In the genomic region with DNA sequence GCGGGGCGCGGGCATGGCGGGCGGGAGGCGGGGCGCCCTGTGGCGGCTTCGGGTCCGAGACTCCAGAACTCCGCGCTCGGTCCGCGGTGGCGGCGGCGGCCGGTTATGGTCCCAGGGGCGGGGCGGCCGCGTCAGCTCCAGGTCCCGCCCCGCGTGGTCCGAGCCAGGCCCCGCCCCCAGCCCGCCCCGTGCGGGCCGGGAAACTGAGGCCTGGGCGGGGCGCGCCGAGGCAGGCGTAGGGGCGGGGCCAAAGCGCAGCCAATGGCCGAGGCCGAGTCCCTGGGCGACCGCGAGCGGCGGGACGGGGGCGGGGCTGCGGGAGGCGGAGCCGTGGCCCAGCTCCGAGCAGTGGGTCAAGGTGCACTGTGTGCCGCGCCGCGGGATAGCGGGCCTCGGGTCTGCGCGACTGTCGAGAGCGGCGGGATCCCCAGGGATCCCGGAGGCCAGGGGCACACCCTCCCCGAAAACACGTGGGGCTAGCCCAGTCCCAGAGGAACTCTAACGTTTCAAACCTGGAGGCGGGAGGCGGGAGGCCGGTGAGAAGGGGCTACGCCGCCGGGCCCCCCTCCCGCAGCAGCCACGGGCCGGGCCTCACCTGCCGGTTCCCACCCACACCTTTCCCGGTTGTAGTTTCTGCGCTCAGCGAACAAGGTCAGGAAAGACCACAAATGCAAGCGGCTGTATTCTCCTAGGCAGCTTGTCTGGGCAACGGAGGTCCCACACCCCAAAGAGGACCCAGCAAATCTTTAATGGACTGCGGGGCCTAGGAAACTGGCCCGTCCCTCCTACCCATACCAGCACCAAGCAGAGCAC, we compare ENCODE assay signal across 8 cellular contexts. TPM values are rescaled to one million over a fixed set of nuclear protein-coding genes. Genes with fewer than 3 reads are reported as not detected.
DNase-seq lines count a peak whose midpoint lies in the region; ATAC-seq and TF ChIP-seq lines count a peak whose summit lies in the region.

A gene (minus strand): TSS at position 78 of the 813 bp plus-strand sequence. CDS start 63 bp downstream, at position 15.

- POLR2A ChIA-PET in activated CD4-positive, alpha-beta T cell treated with anti-CD3 and anti-CD28 coated beads for 36 hours (lab: Charles Lee): interaction anchor here (0.5 to 1.0 kb wide), 6 partner anchors 34 to 952 kb away, joined by 3 to 6 read pairs (median 3); a partner anchor contains a TSS

- ATAC-seq in GM18907 (IDR thresholded peaks at IDR 0.05; ENCODE audit: unreplicated experiment): peak; percentile 60
- peak; percentile 52 for ATAC-seq in HG03139 (IDR thresholded peaks at IDR 0.05; ENCODE audit: unreplicated experiment)
- ATAC-seq in activated CD4-positive, alpha-beta T cell treated with anti-CD3 and anti-CD28 coated beads for 36 hours: peak; percentile 82

- H3K27ac Mint-ChIP-seq in activated CD4-positive, alpha-beta T cell treated with anti-CD3 and anti-CD28 coated beads for 36 hours: peak within 1 kb of the TSS; percentile 19

- TF ChIP-seq CTCF in choroid plexus epithelial cell (conservative IDR thresholded peaks at IDR 0.05; ENCODE audit: low read depth, low read length): no peak

- H3K9me3 Mint-ChIP-seq in activated CD4-positive, alpha-beta T cell treated with anti-CD3 and anti-CD28 coated beads for 36 hours (ENCODE audit: low read depth): no peaks in the 10 kb centered on the region

- CTCF ChIA-PET in activated CD4-positive, alpha-beta T cell treated with anti-CD3 and anti-CD28 coated beads for 36 hours (lab: Charles Lee): interaction anchor here (0.8 to 3.2 kb wide), 8 partner anchors 34 to 453 kb away, joined by 3 to 18 read pairs (median 4); a partner anchor contains a TSS

- DNase-seq in AG08395 (ENCODE audit: low spot score): peak; percentile 97
- peak; percentile 71 for DNase-seq in NCI-H446 treated with DMSO at 0.1 percent for 48 hours (lab: John Stamatoyannopoulos, UW)
- DNase-seq in activated CD4-positive, alpha-beta T cell treated with anti-CD3 and anti-CD28 coated beads for 36 hours: peak; percentile 93
- peak; percentile 89 for DNase-seq in choroid plexus epithelial cell (ENCODE audit: low read depth)
- DNase-seq in kidney tubule cell (ENCODE audit: low spot score): peak; percentile 91
- peak; percentile 73 to 88 for DNase-seq in stimulated activated CD4-positive, alpha-beta T cell treated with anti-CD3 and anti-CD28 coated beads, Interleukin-15, amount 100 ng/mL, for 48 hours (ENCODE audit: low read depth in 2 of 2)

- no peaks in the 10 kb centered on the region for H3K27me3 Mint-ChIP-seq in activated CD4-positive, alpha-beta T cell treated with anti-CD3 and anti-CD28 coated beads for 36 hours

- H3K36me3 Mint-ChIP-seq in activated CD4-positive, alpha-beta T cell treated with anti-CD3 and anti-CD28 coated beads for 36 hours (ENCODE audit: low read depth): no peaks in the 10 kb centered on the region

- intact Hi-C loops in activated CD4-positive, alpha-beta T cell treated with anti-CD3 and anti-CD28 coated beads for 36 hours (cut with DNase I, micrococcal nuclease): loop anchor here (1.0 to 5.0 kb wide), 16 partner anchors 34 to 763 kb away; a partner anchor contains a TSS

- peak within 1 kb of the TSS; percentile 80 for H3K4me3 ChIP-seq in choroid plexus epithelial cell (ENCODE audit: low read depth, low read length)

- H3K4me1 Mint-ChIP-seq in activated CD4-positive, alpha-beta T cell treated with anti-CD3 and anti-CD28 coated beads for 36 hours: peaks cover 27% of the 10 kb centered on the region

- peak within 1 kb of the TSS; percentile 75 for H3K4me3 Mint-ChIP-seq in activated CD4-positive, alpha-beta T cell treated with anti-CD3 and anti-CD28 coated beads for 36 hours

RNA-seq across cellular contexts. Expression of the gene that starts here (rescaled TPM):
- total RNA-seq in activated CD4-positive, alpha-beta T cell treated with anti-CD3 and anti-CD28 coated beads for 36 hours: 10 to 100 TPM; 48.5 to 52.8 TPM

Comparison
In these comparisons a context has a peak if more than half of its experiments do, and no peak if none do; other contexts are left out.
1. Peak in every context shown above with its lines: DNase-seq, ATAC-seq and H3K4me3 ChIP-seq.